29 cellular contexts compared by ENCODE assay signal in the genomic region with DNA sequence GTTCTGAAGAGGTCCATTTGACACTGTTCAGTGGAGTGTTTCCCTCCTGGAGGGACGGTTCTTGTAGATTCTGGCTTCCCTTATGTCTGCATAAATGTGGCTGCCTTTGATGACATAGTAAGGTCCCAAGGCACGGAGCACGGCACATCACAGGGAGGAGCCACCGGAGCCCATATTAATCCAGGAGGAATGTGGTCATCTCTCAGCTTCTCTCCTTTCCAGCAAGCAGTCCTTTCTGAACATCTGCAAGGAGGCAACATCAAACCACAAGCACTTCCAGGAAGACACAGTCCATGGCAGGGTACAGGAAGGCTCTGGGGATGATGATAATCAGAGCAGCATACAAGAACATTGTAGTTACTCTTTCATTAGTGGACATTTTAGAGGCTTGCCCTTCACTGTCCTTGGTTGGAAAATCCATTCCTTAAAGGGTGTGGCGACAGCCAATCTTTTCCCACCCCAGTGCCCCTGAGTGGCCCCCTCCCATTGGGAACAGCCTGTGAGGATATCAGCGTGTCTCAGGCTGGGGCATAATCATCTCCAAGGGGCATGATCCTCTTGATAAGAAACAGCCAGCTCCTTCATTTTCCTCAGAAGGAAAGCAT. TPM values are rescaled to one million over a fixed set of nuclear protein-coding genes. Genes with fewer than 3 reads are reported as not detected.
A peak's percentile ranks its signal among the peaks of the same experiment; 100 is the strongest.
DNase-seq lines count a peak whose midpoint lies in the region; ATAC-seq and TF ChIP-seq lines count a peak whose summit lies in the region.
"Had no signal": no experiment of that assay in that cellular context is flagged by ENCODE, and none has a peak within 500 bp of the region (broad histone marks: within the 10 kb centered on the region; RNA-seq: fewer than 3 reads in every experiment).

No MANE protein-coding gene starts in this region.

- peak overlapping the region in 1 of 2 donors; percentile 41 for H3K27ac ChIP-seq in right atrium auricular region
- peak overlapping the region; percentile 16 for H3K27ac ChIP-seq in psoas muscle
- H3K27ac ChIP-seq in vagina = peak overlapping the region; percentile 71

- TF ChIP-seq CTCF in right atrium auricular region (IDR thresholded peaks at IDR 0.05) (no peak), psoas muscle (IDR thresholded peaks at IDR 0.05) (no peak), vagina (IDR thresholded peaks at IDR 0.05) (no peak), GM10266 (IDR thresholded peaks at IDR 0.05; ENCODE audit: control insufficient read depth, insufficient read depth, low read depth, missing control alignments) (no peak)

- no peak overlapping the region for H3K4me3 ChIP-seq in right atrium auricular region
- no peak overlapping the region for H3K4me3 ChIP-seq in psoas muscle
- no peak overlapping the region for H3K4me3 ChIP-seq in vagina
- H3K4me3 ChIP-seq: breast epithelium, lung, MG63, mucosa of descending colon, skin epidermis had no signal

- H3K27me3 ChIP-seq in right atrium auricular region (no peaks in the 10 kb centered on the region), psoas muscle (ENCODE audit: insufficient read depth in 3 of 3, low read length in 2 of 3) (peaks cover 0 to 11% (median 0%) of the 10 kb centered on the region in 3 donors), vagina (no peaks in the 10 kb centered on the region)
- H3K27me3 ChIP-seq: breast epithelium, MG63 had no signal

- intact Hi-C loops in Right ventricle myocardium inferior (cut with DNase I) = no loop called here
- intact Hi-C loops in psoas muscle (cut with DNase I) = loop anchor here in 1 of 2 donors (10.0 kb wide), 1 partner anchor 157 kb away; no protein-coding TSS in a partner anchor
- intact Hi-C loops in vagina (cut with DNase I) = no loop called here

- H3K36me3 ChIP-seq in right atrium auricular region (no peaks in the 10 kb centered on the region), psoas muscle (ENCODE audit: insufficient read depth in 1 of 2, low read depth in 1 of 2) (no peaks in the 10 kb centered on the region), vagina (no peaks in the 10 kb centered on the region)
- H3K36me3 ChIP-seq: breast epithelium, MG63 had no signal

- H3K9me3 ChIP-seq in right atrium auricular region (no peaks in the 10 kb centered on the region), psoas muscle (no peaks in the 10 kb centered on the region), vagina (no peaks in the 10 kb centered on the region)
- H3K9me3 ChIP-seq: breast epithelium, MG63, mucosa of descending colon had no signal

- H3K4me1 ChIP-seq in right atrium auricular region (peaks cover 0 to 28% of the 10 kb centered on the region in 2 donors), psoas muscle (peaks cover 11% of the 10 kb centered on the region), vagina (peaks cover 18% of the 10 kb centered on the region)
- H3K4me1 ChIP-seq: breast epithelium had no signal

- peak; percentile 5 for ATAC-seq in Right ventricle myocardium inferior
- ATAC-seq in psoas muscle = peak in 3 of 4 donors; percentile 35 to 50 (median 36)
- ATAC-seq: PC-3; SK-N-SH treated with all-trans-retinoic acid at 6 μM for 48 hours; stimulated activated memory B cell treated with anti-CD40 and anti-IgM and Interleukin-4, amounts not matched to agents 10 μg/mL and 1 μg/mL and 100 μg/mL, for 72 hours had no signal

- DNase-seq in Right ventricle myocardium inferior (ENCODE audit: missing footprints) (no peak), right atrium auricular region (ENCODE audit: low spot score) (no peak), erythroblast (lab: John Stamatoyannopoulos, UW) (peak; percentile 49), psoas muscle (peak in 1 of 2 donors; percentile 45), vagina (ENCODE audit: extremely low spot score in 2 of 2) (no peak), foreskin melanocyte (no peak), C1 segment of cervical spinal cord (lab: John Stamatoyannopoulos, UW) (no peak), GM10266 (ENCODE audit: extremely low spot score) (no peak)
- DNase-seq: activated CD4-positive, alpha-beta memory T cell treated with anti-CD3 and anti-CD28 coated beads for 36 hours; activated CD4-positive, alpha-beta T cell treated with anti-CD3 and anti-CD28 coated beads for 1 hour; activated CD8-positive, alpha-beta memory T cell treated with anti-CD3 and anti-CD28 coated beads, Interleukin-2, amount 50 U/mL, for 48 hours; activated naive CD4-positive, alpha-beta T cell treated with anti-CD3 and anti-CD28 coated beads, Interleukin-2, amount 10 ng/mL, durations not matched to agents 7 days and 5 days; AML-193; amniotic stem cell; CD4-positive, alpha-beta T cell; GOT3; KBM-7; MG63; mucosa of descending colon; NCI-H1105 treated with DMSO at 0.1 percent for 48 hours; NCI-H2029; NCI-H526 treated with DMSO at 0.1 percent for 48 hours; PC-3; Right ventricle myocardium superior had no signal

- TF ChIP-seq POLR2A in erythroblast (IDR thresholded peaks at IDR 0.05; ENCODE audit: low read length) (no peak), vagina (IDR thresholded peaks at IDR 0.05) (no peak)

- WGBS in psoas muscle, 3 donors = 63 to 69% (median 67%) methylated on average over 6 of the region's 6 CpGs

RNA-seq across cellular contexts. Expression of gene YPEL5, which starts 31.2 kb away (rescaled TPM):
- total RNA-seq in Right ventricle myocardium inferior (67.5 TPM), right atrium auricular region (10 to 100 TPM; 36.3 to 45.5 TPM), psoas muscle (10 to 100 TPM; 48.0 to 98.0 (median 57.2) TPM), vagina (83.5 TPM)
- 10 to 100 TPM; 23.2 to 55.4 (median 42.2) TPM for polyA plus RNA-seq in psoas muscle

RNA-seq across cellular contexts. Expression of gene LBH, which starts 53.4 kb away (rescaled TPM):
- total RNA-seq in Right ventricle myocardium inferior = 133 TPM
- 10 to 100 TPM; 18.9 to 54.6 TPM for total RNA-seq in right atrium auricular region
- 10 to 100 TPM; 11.1 to 15.5 (median 14.2) TPM for total RNA-seq in psoas muscle
- polyA plus RNA-seq in psoas muscle = 10 to 100 TPM in 1 of 3 donors, 1 to 10 TPM in 2; 6.5 to 10.5 (median 9.7) TPM
- 28.0 TPM for total RNA-seq in vagina

Comparison
In these comparisons a context has a peak if more than half of its experiments do, and no peak if none do; other contexts are left out.
1. DNase-seq: peak in erythroblast (2 of 2); none in Right ventricle myocardium inferior (single experiment), right atrium auricular region (single experiment), vagina (0 of 2), foreskin melanocyte (single experiment), C1 segment of cervical spinal cord (0 of 14) and GM10266 (single experiment).